ENCODE assay signal across 20 cellular contexts in the genomic region with DNA sequence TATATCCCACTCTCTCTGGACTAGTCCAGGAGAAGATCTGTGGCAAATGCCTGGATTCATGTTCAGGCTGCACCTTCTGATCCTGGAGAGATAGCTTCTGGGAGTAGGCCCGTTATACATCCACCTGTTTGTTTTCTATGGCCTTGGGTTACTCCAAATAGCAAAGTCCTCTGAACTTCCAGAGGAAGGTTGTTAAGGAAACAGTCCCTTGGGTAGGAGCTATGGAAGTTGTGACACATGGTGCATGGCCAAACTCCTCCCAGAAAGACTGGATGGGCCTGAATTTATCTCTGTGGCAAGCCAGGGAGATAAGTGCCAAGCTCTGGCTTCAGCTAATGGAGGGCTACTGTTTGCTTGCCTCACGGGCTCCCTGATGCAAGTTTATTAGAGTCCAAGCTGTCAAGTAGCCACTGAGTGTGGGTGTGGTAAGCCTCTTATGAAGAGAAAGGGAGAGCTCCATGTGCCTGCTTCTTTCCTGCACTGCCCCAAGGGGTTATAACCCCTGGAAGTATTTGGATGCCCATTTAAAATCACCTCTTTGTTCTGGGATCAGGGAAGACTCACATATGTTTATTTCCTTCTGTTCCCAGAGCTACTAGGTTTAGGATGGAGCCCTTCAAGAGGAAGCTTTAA.
"Had no signal": no experiment of that assay in that cellular context is flagged by ENCODE, and none has a peak within 500 bp of the region (broad histone marks: within the 10 kb centered on the region; RNA-seq: fewer than 3 reads in every experiment).

No MANE protein-coding gene starts in this region.

- DNase-seq: activated B cell treated with CpG ODN at 0.5 μM for 24 hours; activated CD4-positive, alpha-beta T cell treated with anti-CD3 and anti-CD28 coated beads for 4 hours; activated CD4-positive, alpha-beta T cell treated with anti-CD3 and anti-CD28 coated beads, Interleukin-2, amount 50 U/mL, for 48 hours; activated CD8-positive, alpha-beta memory T cell treated with anti-CD3 and anti-CD28 coated beads, Interleukin-2, amount 50 U/mL, for 48 hours; activated naive CD4-positive, alpha-beta T cell; activated T-cell treated with anti-CD3 and anti-CD28 coated beads, Interleukin-2, amount 50 U/mL, for 4 hours; adrenal gland; brain microvascular endothelial cell; central memory CD4-positive, alpha-beta T cell; dorsolateral prefrontal cortex; heart right ventricle; natural killer cell; ovary; stimulated activated CD4-positive, alpha-beta T cell treated with anti-CD3 and anti-CD28 coated beads, Interleukin-4, amount 100 ng/mL, for 24 hours; stimulated activated naive CD8-positive, alpha-beta T cell treated with anti-CD3 and anti-CD28 coated beads, Interleukin-15, Interleukin-2, amounts not matched to agents 100 U/mL and 50 U/mL, for 24 hours had no signal

- H3K36me3 ChIP-seq: adrenal gland, ascending aorta, brain microvascular endothelial cell, heart right ventricle, neutrophil, ovary, prostate gland, right atrium auricular region had no signal

- ATAC-seq: activated T-cell treated with anti-CD3 and anti-CD28 coated beads, Interleukin-2, amount 50 U/mL, for 4 hours; heart right ventricle; natural killer cell; stimulated activated naive CD8-positive, alpha-beta T cell treated with anti-CD3 and anti-CD28 coated beads, Interleukin-15, Interleukin-2, amounts not matched to agents 100 U/mL and 50 U/mL, for 24 hours had no signal

- H3K9me3 ChIP-seq: adrenal gland, ascending aorta, neutrophil, ovary, prostate gland, right atrium auricular region had no signal

- H3K4me3 ChIP-seq: adrenal gland, ascending aorta, dorsolateral prefrontal cortex, heart right ventricle, ovary, prostate gland, right atrium auricular region had no signal

- H3K4me1 ChIP-seq: adrenal gland, ascending aorta, heart right ventricle, prostate gland, right atrium auricular region had no signal

- H3K27me3 ChIP-seq: adrenal gland, ascending aorta, brain microvascular endothelial cell, dorsolateral prefrontal cortex, heart right ventricle, neutrophil, ovary, right atrium auricular region had no signal

- H3K27ac ChIP-seq: adrenal gland, ascending aorta, brain microvascular endothelial cell, dorsolateral prefrontal cortex, epithelial cell of prostate, heart right ventricle, neutrophil, ovary, prostate gland, right atrium auricular region had no signal
